ENCODE assay signal across 21 cellular contexts in the genomic region with DNA sequence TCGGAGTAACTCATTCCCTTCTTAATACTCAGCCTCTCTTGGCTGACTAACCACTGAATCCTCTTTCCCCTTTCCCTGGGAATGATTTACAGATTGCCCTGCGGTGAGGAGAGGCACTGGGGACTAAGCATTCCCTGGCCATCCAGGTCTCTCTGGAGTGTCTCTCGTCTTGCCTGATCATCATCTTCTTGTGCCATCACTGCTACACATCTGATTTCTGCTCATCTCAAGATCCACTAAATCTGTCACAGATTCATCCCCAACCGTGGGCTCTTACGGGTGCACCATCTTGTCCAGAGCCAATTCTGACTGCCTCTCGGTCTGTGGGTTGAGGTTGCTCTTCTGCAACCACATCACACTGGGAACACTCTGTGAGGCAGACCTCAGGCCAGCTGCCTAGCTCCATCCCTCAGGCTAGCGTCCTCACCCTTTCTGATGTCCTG. TPM values are rescaled to one million over a fixed set of nuclear protein-coding genes. Genes with fewer than 3 reads are reported as not detected.
A peak's percentile ranks its signal among the peaks of the same experiment; 100 is the strongest.
DNase-seq lines count a peak whose midpoint lies in the region.
"Had no signal": no experiment of that assay in that cellular context is flagged by ENCODE, and none has a peak within 500 bp of the region (broad histone marks: within the 10 kb centered on the region; RNA-seq: fewer than 3 reads in every experiment).

No MANE protein-coding gene starts in this region.

- H3K4me1 Mint-ChIP-seq in activated T-helper 2 cell treated with anti-CD3 and anti-CD28 coated beads, Interferon-gamma antibody, Interleukin-2, Interleukin-4, amounts not matched to agents 10 μg/mL and 5 μg/mL and 100 μg/mL, durations not matched to agents 14 hours and 24 hours and 36 hours (ENCODE audit: low read depth): no peaks in the 10 kb centered on the region
- H3K4me1 Mint-ChIP-seq: activated B cell treated with CpG ODN at 0.5 μM for 24 hours had no signal

- no peak overlapping the region for H3K4ac ChIP-seq in mesenchymal stem cell (ENCODE audit: low read depth in 1 of 2, low read length in 2 of 2)

- no peak overlapping the region for H3K18ac ChIP-seq in mesenchymal stem cell (ENCODE audit: low read depth in 1 of 2, low read length in 2 of 2)

- DNase-seq in AG20443 (ENCODE audit: low spot score): peak; percentile 83
- peak; percentile 65 for DNase-seq in HS-5 (ENCODE audit: low read depth)
- DNase-seq in amniotic stem cell (lab: John Stamatoyannopoulos, UW): peak; percentile 31
- DNase-seq in mesenchymal stem cell: peak; percentile 15
- no peak for DNase-seq in anterior cingulate cortex (lab: John Stamatoyannopoulos, UW)
- DNase-seq in activated T-helper 2 cell treated with anti-CD3 and anti-CD28 coated beads, Interferon-gamma antibody, Interleukin-2, Interleukin-4, amounts not matched to agents 10 μg/mL and 5 μg/mL and 100 μg/mL, durations not matched to agents 14 hours and 24 hours and 36 hours (ENCODE audit: low spot score): no peak
- no peak for DNase-seq in NCI-H1436 (lab: John Stamatoyannopoulos, UW)
- DNase-seq in activated T-cell treated with anti-CD3 and anti-CD28 coated beads, Interleukin-2, amount 50 U/mL, for 48 hours: no peak
- DNase-seq: activated B cell treated with CpG ODN at 0.5 μM for 24 hours; activated gamma-delta T cell; AML-193; brain microvascular endothelial cell; dermis blood vessel endothelial cell; natural killer cell; NCI-H2081; NCI-H524 treated with DMSO at 0.1 percent for 48 hours; spleen; stimulated activated naive CD8-positive, alpha-beta T cell treated with anti-CD3 and anti-CD28 coated beads, Interleukin-15, Interleukin-2, amounts not matched to agents 100 U/mL and 50 U/mL, for 24 hours had no signal

- no peak overlapping the region for H2BK5ac ChIP-seq in mesenchymal stem cell (ENCODE audit: low read depth, low read length, poor library complexity, severe bottlenecking)

- no peak overlapping the region for H3K27ac Mint-ChIP-seq in activated T-helper 2 cell treated with anti-CD3 and anti-CD28 coated beads, Interferon-gamma antibody, Interleukin-2, Interleukin-4, amounts not matched to agents 10 μg/mL and 5 μg/mL and 100 μg/mL, durations not matched to agents 14 hours and 24 hours and 36 hours
- H3K27ac Mint-ChIP-seq: activated B cell treated with CpG ODN at 0.5 μM for 24 hours, natural killer cell, progenitor cell of endocrine pancreas had no signal

- intact Hi-C loops in activated T-helper 2 cell treated with anti-CD3 and anti-CD28 coated beads, Interferon-gamma antibody, Interleukin-2, Interleukin-4, amounts not matched to agents 10 μg/mL and 5 μg/mL and 100 μg/mL, durations not matched to agents 14 hours and 24 hours and 36 hours (cut with micrococcal nuclease): no loop called here

- H3K79me1 ChIP-seq in mesenchymal stem cell (replicated peaks; ENCODE audit: low read length, poor library complexity, severe bottlenecking): peaks cover 4% of the 10 kb centered on the region

- H4K91ac ChIP-seq in mesenchymal stem cell (ENCODE audit: low read length): no peak overlapping the region

- no peak overlapping the region for H2AK5ac ChIP-seq in mesenchymal stem cell (ENCODE audit: low read length, severe bottlenecking)

- H2BK12ac ChIP-seq in mesenchymal stem cell (ENCODE audit: low read length in 2 of 2): no peak overlapping the region

- no peaks in the 10 kb centered on the region for H3K9me3 Mint-ChIP-seq in activated T-helper 2 cell treated with anti-CD3 and anti-CD28 coated beads, Interferon-gamma antibody, Interleukin-2, Interleukin-4, amounts not matched to agents 10 μg/mL and 5 μg/mL and 100 μg/mL, durations not matched to agents 14 hours and 24 hours and 36 hours
- H3K9me3 Mint-ChIP-seq: activated B cell treated with CpG ODN at 0.5 μM for 24 hours, natural killer cell had no signal

- H3K27me3 Mint-ChIP-seq in activated T-helper 2 cell treated with anti-CD3 and anti-CD28 coated beads, Interferon-gamma antibody, Interleukin-2, Interleukin-4, amounts not matched to agents 10 μg/mL and 5 μg/mL and 100 μg/mL, durations not matched to agents 14 hours and 24 hours and 36 hours (ENCODE audit: low read depth): no peaks in the 10 kb centered on the region
- H3K27me3 Mint-ChIP-seq: activated B cell treated with CpG ODN at 0.5 μM for 24 hours, progenitor cell of endocrine pancreas had no signal

- no peak overlapping the region for H3K14ac ChIP-seq in mesenchymal stem cell (ENCODE audit: low read length in 2 of 2)

- H2AFZ ChIP-seq in mesenchymal stem cell (ENCODE audit: low read depth, low read length): no peak overlapping the region

- no peak overlapping the region for H2BK15ac ChIP-seq in mesenchymal stem cell (ENCODE audit: low read depth, poor library complexity, severe bottlenecking)

- H3K9ac ChIP-seq in mesenchymal stem cell (ENCODE audit: low read length): peak overlapping the region; percentile 53

- H3K36me3 ChIP-seq in mesenchymal stem cell (ENCODE audit: control insufficient read depth in 1 of 2, insufficient read depth in 2 of 2, low read depth in 1 of 2, low read length in 2 of 2): peaks cover 14 to 30% of the 10 kb centered on the region in 2 experiments

- peak overlapping the region in 1 of 2 experiments; percentile 2 for H3K4me3 ChIP-seq in mesenchymal stem cell (ENCODE audit: insufficient read depth in 1 of 2, low read depth in 1 of 2, low read length in 2 of 2)
- H3K4me3 ChIP-seq: spleen had no signal

- no peaks in the 10 kb centered on the region for H3K27me3 ChIP-seq in mesenchymal stem cell (ENCODE audit: control insufficient read depth in 1 of 2, insufficient read depth in 1 of 2, low read length in 2 of 2)
- H3K27me3 ChIP-seq: brain microvascular endothelial cell, spleen had no signal

- H3K9me3 ChIP-seq in mesenchymal stem cell (ENCODE audit: control insufficient read depth, low read length): no peaks in the 10 kb centered on the region
- H3K9me3 ChIP-seq: spleen had no signal

- no peak overlapping the region for H3K4me2 ChIP-seq in mesenchymal stem cell (ENCODE audit: low read length, poor library complexity, severe bottlenecking)

- peak overlapping the region; percentile 25 for H3K27ac ChIP-seq in mesenchymal stem cell (ENCODE audit: low read length, poor library complexity, severe bottlenecking)
- H3K27ac ChIP-seq: brain microvascular endothelial cell, spleen had no signal

- H4K8ac ChIP-seq in mesenchymal stem cell (ENCODE audit: low read length): no peak overlapping the region

- no peak overlapping the region for H3K23ac ChIP-seq in mesenchymal stem cell (ENCODE audit: low read length in 2 of 2)

- H3K4me3 Mint-ChIP-seq in activated T-helper 2 cell treated with anti-CD3 and anti-CD28 coated beads, Interferon-gamma antibody, Interleukin-2, Interleukin-4, amounts not matched to agents 10 μg/mL and 5 μg/mL and 100 μg/mL, durations not matched to agents 14 hours and 24 hours and 36 hours (ENCODE audit: low read depth): no peak overlapping the region
- H3K4me3 Mint-ChIP-seq: activated B cell treated with CpG ODN at 0.5 μM for 24 hours, natural killer cell had no signal

- no peak overlapping the region for H2BK120ac ChIP-seq in mesenchymal stem cell (ENCODE audit: low read depth, low read length)

- 84% methylated on average over 7 of the region's 7 CpGs for WGBS in mesenchymal stem cell

- peaks cover 30% of the 10 kb centered on the region for H3K36me3 Mint-ChIP-seq in activated T-helper 2 cell treated with anti-CD3 and anti-CD28 coated beads, Interferon-gamma antibody, Interleukin-2, Interleukin-4, amounts not matched to agents 10 μg/mL and 5 μg/mL and 100 μg/mL, durations not matched to agents 14 hours and 24 hours and 36 hours (ENCODE audit: low read depth)
- H3K36me3 Mint-ChIP-seq: natural killer cell had no signal

- H3K4me1 ChIP-seq in mesenchymal stem cell (ENCODE audit: control insufficient read depth, insufficient read depth, low read depth, low read length): peaks cover 20% of the 10 kb centered on the region

RNA-seq across cellular contexts. Expression of a gene that starts 12.0 kb away (rescaled TPM):
- not detected for polyA plus RNA-seq in mesenchymal stem cell (2013, experiment 1 of 2)
- not detected for polyA plus RNA-seq in mesenchymal stem cell (2013, experiment 2 of 2)
- total RNA-seq in activated T-helper 2 cell treated with anti-CD3 and anti-CD28 coated beads, Interferon-gamma antibody, Interleukin-2, Interleukin-4, amounts not matched to agents 10 μg/mL and 5 μg/mL and 100 μg/mL, durations not matched to agents 14 hours and 24 hours and 36 hours: not detected in 2 replicates
- total RNA-seq: activated B cell treated with CpG ODN at 0.5 μM for 24 hours, dermis blood vessel endothelial cell, liver, natural killer cell, progenitor cell of endocrine pancreas, urinary bladder had no signal
- polyA plus RNA-seq: liver, urinary bladder had no signal

RNA-seq across cellular contexts. Expression of a gene that starts 38.2 kb away (rescaled TPM):
- polyA plus RNA-seq in mesenchymal stem cell (2013, experiment 1 of 2): not detected
- polyA plus RNA-seq in mesenchymal stem cell (2013, experiment 2 of 2): not detected
- 21.9 and 23.5 TPM in 2 replicates for total RNA-seq in activated T-helper 2 cell treated with anti-CD3 and anti-CD28 coated beads, Interferon-gamma antibody, Interleukin-2, Interleukin-4, amounts not matched to agents 10 μg/mL and 5 μg/mL and 100 μg/mL, durations not matched to agents 14 hours and 24 hours and 36 hours
- total RNA-seq: dermis blood vessel endothelial cell, progenitor cell of endocrine pancreas, urinary bladder had no signal

RNA-seq across cellular contexts. Expression of a gene that starts 40.0 kb away (rescaled TPM):
- 44.6 TPM for polyA plus RNA-seq in mesenchymal stem cell (2013, experiment 1 of 2)
- polyA plus RNA-seq in mesenchymal stem cell (2013, experiment 2 of 2): 44.0 TPM
- 84.1 and 90.1 TPM in 2 replicates for total RNA-seq in activated T-helper 2 cell treated with anti-CD3 and anti-CD28 coated beads, Interferon-gamma antibody, Interleukin-2, Interleukin-4, amounts not matched to agents 10 μg/mL and 5 μg/mL and 100 μg/mL, durations not matched to agents 14 hours and 24 hours and 36 hours

RNA-seq across cellular contexts. Expression of a gene that starts 44.1 kb away (rescaled TPM):
- 15.8 TPM for polyA plus RNA-seq in mesenchymal stem cell (2013, experiment 1 of 2)
- polyA plus RNA-seq in mesenchymal stem cell (2013, experiment 2 of 2): 16.0 TPM
- 34.7 and 35.6 TPM in 2 replicates for total RNA-seq in activated T-helper 2 cell treated with anti-CD3 and anti-CD28 coated beads, Interferon-gamma antibody, Interleukin-2, Interleukin-4, amounts not matched to agents 10 μg/mL and 5 μg/mL and 100 μg/mL, durations not matched to agents 14 hours and 24 hours and 36 hours

RNA-seq across cellular contexts. Expression of a gene that starts 53.5 kb away (rescaled TPM):
- polyA plus RNA-seq in mesenchymal stem cell (2013, experiment 1 of 2): 25.0 TPM
- polyA plus RNA-seq in mesenchymal stem cell (2013, experiment 2 of 2): 23.9 TPM
- 6.5 and 7.0 TPM in 2 replicates for total RNA-seq in activated T-helper 2 cell treated with anti-CD3 and anti-CD28 coated beads, Interferon-gamma antibody, Interleukin-2, Interleukin-4, amounts not matched to agents 10 μg/mL and 5 μg/mL and 100 μg/mL, durations not matched to agents 14 hours and 24 hours and 36 hours

Comparison
In these comparisons a context has a peak if more than half of its experiments do, and no peak if none do; other contexts are left out.
1. DNase-seq: peak in AG20443 (single experiment), HS-5 (single experiment), amniotic stem cell (single experiment) and mesenchymal stem cell (single experiment); none in anterior cingulate cortex (0 of 58), activated T-helper 2 cell treated with anti-CD3 and anti-CD28 coated beads, Interferon-gamma antibody, Interleukin-2, Interleukin-4, amounts not matched to agents 10 μg/mL and 5 μg/mL and 100 μg/mL, durations not matched to agents 14 hours and 24 hours and 36 hours (single experiment), NCI-H1436 (single experiment) and activated T-cell treated with anti-CD3 and anti-CD28 coated beads, Interleukin-2, amount 50 U/mL, for 48 hours (0 of 2).